In genomic region chr3:32176989-32177701, GRCh38 we compare ENCODE assay signal across 8 cellular contexts.
DNase-seq lines count a peak whose midpoint lies in the region; ATAC-seq and TF ChIP-seq lines count a peak whose summit lies in the region.

No MANE protein-coding gene starts in this region.

- DNase-seq in DMS114 treated with DMSO at 0.1 percent for 48 hours (lab: John Stamatoyannopoulos, UW; ENCODE audit: unreplicated experiment) (peak; percentile 46), H4 (ENCODE audit: low spot score) (peak; percentile 28), NCI-H2029 (lab: John Stamatoyannopoulos, UW) (peak; percentile 57), cerebellar cortex (ENCODE audit: low spot score) (peak; percentile 48), lung (ENCODE audit: low spot score) (peak; percentile 49), stromal cell of bone marrow (ENCODE audit: low read depth) (peak; percentile 27)

- H3K36me3 ChIP-seq in lung (ENCODE audit: control insufficient read depth in 2 of 2, insufficient read depth in 2 of 2, low read length in 2 of 2) = peaks cover 0 to 4% of the 10 kb centered on the region in 2 donors

- H3K27ac ChIP-seq in lung (ENCODE audit: low read depth in 1 of 2, low read length in 1 of 2) = no peak overlapping the region

- H3K4me1 ChIP-seq in lung (ENCODE audit: control insufficient read depth in 2 of 2, insufficient read depth in 2 of 2, low read length in 2 of 2) = peaks cover 0 to 5% of the 10 kb centered on the region in 2 donors

- no peaks in the 10 kb centered on the region for H3K27me3 ChIP-seq in lung (ENCODE audit: control insufficient read depth, insufficient read depth)

- ATAC-seq in activated CD4-positive, CD25-positive, alpha-beta regulatory T cell treated with anti-CD3 and anti-CD28 coated beads, Interleukin-2, amount 50 U/mL, for 24 hours = peak; percentile 66 to 67
- ATAC-seq in lung (ENCODE audit: insufficient read depth, low FRiP score) = peak; percentile 82
- ATAC-seq in HG03097 (IDR thresholded peaks at IDR 0.05; ENCODE audit: low FRiP score, unreplicated experiment) = no peak

- WGBS in lung, 2 donors = 12 to 17% methylated on average over 9 of the region's 9 CpGs

- H3K4me3 ChIP-seq in lung = no peak overlapping the region

- H3K9me3 ChIP-seq in lung (ENCODE audit: control insufficient read depth in 2 of 2, insufficient read depth in 1 of 2, low read length in 1 of 2) = peaks cover 0 to 2% of the 10 kb centered on the region in 2 donors

- peak; percentile 46 for TF ChIP-seq CTCF in lung (IDR thresholded peaks at IDR 0.05; ENCODE audit: control extremely low read depth, extremely low read depth)
